ENCODE assay signal across 1 cellular context in genomic region chr12:116159175-116159574, GRCh38.
TF ChIP-seq lines count a peak whose summit lies in the region.

No MANE protein-coding gene starts in this region.

TF ChIP-seq in GM23338, 12 proteins besides CTCF, POLR2A, EP300 and RAD21 (continued from another document):
- TF ChIP-seq REST (IDR thresholded peaks at IDR 0.05; ENCODE audit: unreplicated experiment), result no peak
